8 cellular contexts compared by ENCODE assay signal in the genomic region with DNA sequence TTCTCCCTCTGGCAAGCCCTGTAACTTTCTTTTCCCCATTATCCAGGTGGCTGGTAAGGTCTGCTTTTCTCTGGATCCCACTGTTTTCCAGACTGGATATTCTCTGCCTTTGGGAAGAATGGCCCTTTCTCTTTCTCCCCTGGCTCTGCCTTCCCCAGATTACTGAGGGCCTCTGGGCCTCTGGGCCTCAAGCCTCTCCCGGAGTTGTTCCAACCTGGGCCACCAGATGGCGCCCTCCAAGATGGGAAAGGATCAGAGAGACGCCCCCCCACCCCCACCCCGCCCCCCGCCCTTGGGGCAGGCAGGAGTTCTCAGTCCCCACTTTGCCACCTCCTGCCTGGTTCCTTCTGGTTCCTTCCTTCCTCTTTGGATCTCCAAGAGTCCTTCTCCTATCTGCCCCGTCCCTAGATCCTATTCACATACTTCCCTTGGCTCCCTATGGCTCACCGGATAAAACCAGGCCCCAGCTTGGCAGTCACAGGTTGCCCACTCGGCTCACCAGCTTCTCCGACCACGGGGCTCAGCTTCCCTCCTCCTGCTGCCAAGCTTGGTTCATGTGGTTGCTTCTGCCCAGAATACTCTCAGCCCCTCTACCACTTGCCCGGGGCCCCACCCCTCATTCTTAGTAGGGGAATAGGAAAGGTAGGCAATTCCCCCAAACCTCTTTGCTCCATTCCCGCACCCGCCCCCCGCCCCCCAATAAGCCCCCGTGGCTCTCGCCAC. TPM values are rescaled to one million over a fixed set of nuclear protein-coding genes. Genes with fewer than 3 reads are reported as not detected.
DNase-seq lines count a peak whose midpoint lies in the region; ATAC-seq, FAIRE-seq and TF ChIP-seq lines count a peak whose summit lies in the region.

No MANE protein-coding gene starts in this region.

- no peak for TF ChIP-seq EP300 in ovary (IDR thresholded peaks at IDR 0.05)

- intact Hi-C loops in ovary (cut with DNase I) = no loop called here
- intact Hi-C loops in thyroid gland (cut with DNase I) = no loop called here

- H3K36me3 ChIP-seq in ovary (no peaks in the 10 kb centered on the region), thyroid gland (peaks cover 16% of the 10 kb centered on the region in 2 donors)

- no peak for FAIRE-seq in RCC 7860 (lab: Jason Lieb, UNC)

- H3K27me3 ChIP-seq in foreskin keratinocyte (peaks cover 5% of the 10 kb centered on the region), ovary (no peaks in the 10 kb centered on the region), thyroid gland (no peaks in the 10 kb centered on the region)

- H3K9me3 ChIP-seq in ovary (no peaks in the 10 kb centered on the region), thyroid gland (no peaks in the 10 kb centered on the region)

- H3K4me3 ChIP-seq in HFF-Myc (replicated peaks; ENCODE audit: low read depth, low read length) (no peak overlapping the region), ovary (no peak overlapping the region), thyroid gland (replicated peaks in 1 of 3) (no peak overlapping the region)

- 44 to 51% (median 50%) methylated on average over 13 to 16 of the region's 16 CpGs for WGBS in ovary, 3 donors
- WGBS in thyroid gland, 2 donors = 51 to 52% methylated on average over 11 to 15 of the region's 16 CpGs

- H3K27ac ChIP-seq in foreskin keratinocyte (no peak overlapping the region), ovary (no peak overlapping the region), thyroid gland (peak overlapping the region in 2 of 3 donors; percentile 15 to 45)

- TF ChIP-seq CTCF in HFF-Myc (IDR thresholded peaks at IDR 0.05; ENCODE audit: low read depth, low read length, missing control alignments) (peak; percentile 61), foreskin keratinocyte (conservative IDR thresholded peaks at IDR 0.05) (peak; percentile 57), ovary (IDR thresholded peaks at IDR 0.05) (peak in 1 of 3 donors; percentile 69), thyroid gland (IDR thresholded peaks at IDR 0.05) (peak in 5 of 6 experiments; percentile 16 to 93 (median 52))

- TF ChIP-seq POLR2A in ovary (IDR thresholded peaks at IDR 0.05) (no peak), thyroid gland (IDR thresholded peaks at IDR 0.05) (no peak)

- DNase-seq in CD1c-positive myeloid dendritic cell (ENCODE audit: extremely low spot score) = peak; percentile 72
- DNase-seq in HFF-Myc (ENCODE audit: extremely low read depth, low read depth) = no peak
- DNase-seq in RCC 7860 (ENCODE audit: low spot score) = peak; percentile 16
- DNase-seq in activated T-helper 9 cell treated with anti-CD3 and anti-CD28 coated beads, Interleukin-2, amount 50 U/mL, for 16 hours (ENCODE audit: low read depth) = peak; percentile 65
- DNase-seq in foreskin keratinocyte = no peak
- peak; percentile 62 to 86 (median 79) for DNase-seq in ovary
- peak; percentile 77 to 79 for DNase-seq in thyroid gland

- ATAC-seq in foreskin keratinocyte = peak; percentile 20
- no peak for ATAC-seq in GM19463 (IDR thresholded peaks at IDR 0.05; ENCODE audit: unreplicated experiment)

- H3K4me1 ChIP-seq in foreskin keratinocyte = no peaks in the 10 kb centered on the region
- H3K4me1 ChIP-seq in ovary (ENCODE audit: insufficient read depth) = peaks cover 7% of the 10 kb centered on the region
- peaks cover 0 to 13% of the 10 kb centered on the region in 2 donors for H3K4me1 ChIP-seq in thyroid gland

RNA-seq across cellular contexts. Expression of a gene that starts 13.0 kb away (rescaled TPM):
- total RNA-seq in foreskin keratinocyte (16.6 and 30.2 TPM in 2 replicates), ovary (100 to 1,000 TPM in 1 of 7 donors, 10 to 100 TPM in 2, 1 to 10 TPM in 3, under 1 TPM in 1; 0.88 to 142 (median 9.5) TPM), thyroid gland (10 to 100 TPM; 60.6 to 84.8 (median 73.3) TPM)
- polyA plus RNA-seq in foreskin keratinocyte (18.7 and 29.0 TPM in 2 replicates), ovary (1 to 10 TPM in 1 of 2 donors, under 1 TPM in 1; 0.87 to 2.8 TPM)

RNA-seq across cellular contexts. Expression of a gene that starts 25.8 kb away (rescaled TPM):
- total RNA-seq in foreskin keratinocyte = 12.4 and 17.2 TPM in 2 replicates
- polyA plus RNA-seq in foreskin keratinocyte = 9.6 and 13.7 TPM in 2 replicates
- 10 to 100 TPM in 6 of 7 donors, 1 to 10 TPM in 1; 7.8 to 17.3 (median 12.0) TPM for total RNA-seq in ovary
- 10 to 100 TPM in 1 of 2 donors, 1 to 10 TPM in 1; 8.3 to 10.1 TPM for polyA plus RNA-seq in ovary
- 10 to 100 TPM; 35.7 to 44.1 (median 38.3) TPM for total RNA-seq in thyroid gland

RNA-seq across cellular contexts. Expression of a gene that starts 28.7 kb away (rescaled TPM):
- total RNA-seq in foreskin keratinocyte (59.8 and 60.9 TPM in 2 replicates), ovary (100 to 1,000 TPM in 4 of 7 donors, 10 to 100 TPM in 3; 45.4 to 152 (median 110) TPM), thyroid gland (100 to 1,000 TPM in 1 of 4 donors, 10 to 100 TPM in 3; 40.0 to 110 (median 76.1) TPM)
- polyA plus RNA-seq in foreskin keratinocyte (64.8 and 65.2 TPM in 2 replicates), ovary (100 to 1,000 TPM in 1 of 2 donors, 10 to 100 TPM in 1; 21.4 to 118 TPM)

RNA-seq across cellular contexts. Expression of a gene that starts 50.6 kb away (rescaled TPM):
- total RNA-seq in foreskin keratinocyte (0.07 TPM in 1 of 2 replicates, not detected in the other), ovary (1 to 10 TPM in 1 of 7 donors, under 1 TPM in 5, not detected in 1; 0.35 to 1.6 (median 0.57) TPM), thyroid gland (under 1 TPM in 1 of 4 donors, not detected in 3; 0.78 TPM)
- polyA plus RNA-seq in foreskin keratinocyte (0.02 and 0.12 TPM in 2 replicates), ovary (under 1 TPM; 0.16 to 0.20 TPM)

Comparison
In these comparisons a context has a peak if more than half of its experiments do, and no peak if none do; other contexts are left out.
1. DNase-seq: peak in CD1c-positive myeloid dendritic cell (single experiment), RCC 7860 (single experiment), activated T-helper 9 cell treated with anti-CD3 and anti-CD28 coated beads, Interleukin-2, amount 50 U/mL, for 16 hours (single experiment), ovary (5 of 5) and thyroid gland (2 of 2); none in HFF-Myc (single experiment) and foreskin keratinocyte (0 of 2).
2. H3K27ac ChIP-seq: peak in thyroid gland (2 of 3); none in foreskin keratinocyte (single experiment) and ovary (0 of 2).